In genomic region chr12:5715076-5715475, GRCh38 we compare ENCODE assay signal across 20 cellular contexts.
"Had no signal": no experiment of that assay in that cellular context is flagged by ENCODE, and none has a peak within 500 bp of the region (broad histone marks: within the 10 kb centered on the region; RNA-seq: fewer than 3 reads in every experiment).

No MANE protein-coding gene starts in this region.

- DNase-seq: activated B cell treated with CpG ODN at 0.5 μM for 24 hours; activated CD4-positive, alpha-beta T cell treated with anti-CD3 and anti-CD28 coated beads for 48 hours; activated CD8-positive, alpha-beta T cell treated with anti-CD3 and anti-CD28 coated beads, Interleukin-2, amount 10 ng/mL, durations not matched to agents 7 days and 5 days; activated naive CD4-positive, alpha-beta T cell treated with Interleukin-2 at 50 U/mL for 16 hours; activated naive CD8-positive, alpha-beta T cell treated with anti-CD3 and anti-CD28 coated beads, Interleukin-2, amount 10 ng/mL, durations not matched to agents 7 days and 5 days; activated T-cell treated with anti-CD3 and anti-CD28 coated beads, Interleukin-2, amount 50 U/mL, for 24 hours; amygdala; body of pancreas; central memory CD4-positive, alpha-beta T cell; erythroblast; foreskin melanocyte; psoas muscle; stimulated activated naive B cell treated with anti-CD40 and anti-IgM and Interleukin-4, amounts not matched to agents 10 μg/mL and 1 μg/mL and 100 μg/mL, for 72 hours; T-helper 1 cell; T-helper 9 cell had no signal

- H3K9me3 ChIP-seq: body of pancreas, psoas muscle had no signal

- H3K4me3 ChIP-seq: body of pancreas, coronary artery, lung, psoas muscle had no signal

- H3K4me1 ChIP-seq: body of pancreas, psoas muscle had no signal

- FAIRE-seq: endometrium, urothelium cell line had no signal

- ATAC-seq: activated CD8-positive, alpha-beta T cell treated with anti-CD3 and anti-CD28 coated beads, Interleukin-2, amount 10 ng/mL, durations not matched to agents 7 days and 5 days; body of pancreas; psoas muscle; SK-N-SH treated with all-trans-retinoic acid at 6 μM for 48 hours; stimulated activated naive B cell treated with anti-CD40 and anti-IgM and Interleukin-4, amounts not matched to agents 10 μg/mL and 1 μg/mL and 100 μg/mL, for 72 hours had no signal

- H3K27ac ChIP-seq: body of pancreas, psoas muscle had no signal

- H3K27me3 ChIP-seq: body of pancreas had no signal
